1 cellular context compared by ENCODE assay signal in the genomic region with DNA sequence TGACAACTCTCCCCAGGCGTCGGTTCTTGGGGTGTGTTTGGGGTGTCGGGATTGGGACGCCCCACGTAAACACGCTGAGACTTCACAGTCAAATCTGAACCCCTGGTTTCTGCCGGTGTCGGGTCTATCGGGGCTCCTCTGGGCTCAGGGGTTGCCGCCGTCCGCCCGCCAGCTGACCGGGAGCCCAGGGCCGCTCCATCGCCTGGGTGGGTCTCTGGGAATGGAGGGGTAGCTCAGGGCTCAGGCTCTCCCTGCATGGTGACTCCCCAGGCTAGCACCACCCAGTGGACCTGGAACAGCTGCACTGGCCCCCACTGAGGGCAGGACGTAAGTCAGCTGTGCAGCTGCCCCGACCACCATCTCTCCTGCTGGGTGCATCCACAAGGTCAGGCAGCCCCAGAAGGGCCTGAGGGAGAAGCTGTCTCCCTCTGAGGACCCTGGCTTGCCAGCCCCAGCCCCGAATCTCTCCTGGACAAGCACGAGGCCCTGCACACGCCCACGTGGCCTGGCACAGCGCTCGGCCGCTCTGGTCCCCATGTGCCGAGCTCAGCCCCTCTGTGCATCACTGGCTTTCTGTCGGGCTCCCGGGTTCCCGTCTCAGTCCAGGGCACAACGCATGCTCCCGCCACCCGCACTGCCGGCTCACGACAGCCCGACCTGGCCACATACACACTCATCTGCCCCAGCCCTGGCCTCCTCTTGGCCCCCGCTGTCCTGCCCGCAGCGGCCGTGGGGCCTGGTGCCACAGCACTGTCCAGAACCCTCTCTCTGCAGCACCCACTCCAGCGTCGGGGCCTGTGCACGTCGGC.
TF ChIP-seq lines count a peak whose summit lies in the region.

No MANE protein-coding gene starts in this region.

TF ChIP-seq in HCT116, 20 proteins besides CTCF, POLR2A, EP300 and RAD21:
- TF ChIP-seq SIN3A (IDR thresholded peaks at IDR 0.05; ENCODE audit: low read depth) (no peak), CEBPB (IDR thresholded peaks at IDR 0.05; ENCODE audit: low read depth) (no peak), SRF (IDR thresholded peaks at IDR 0.05; ENCODE audit: low read depth) (no peak)
